In genomic region chr21:19268634-19269138, GRCh38 we compare ENCODE assay signal across 27 cellular contexts.
"Had no signal": no experiment of that assay in that cellular context is flagged by ENCODE, and none has a peak within 500 bp of the region (broad histone marks: within the 10 kb centered on the region; RNA-seq: fewer than 3 reads in every experiment).

No MANE protein-coding gene starts in this region.

- DNase-seq: activated CD4-positive, alpha-beta memory T cell treated with anti-CD3 and anti-CD28 coated beads, Interleukin-2, amount 10 ng/mL, durations not matched to agents 7 days and 5 days; activated CD4-positive, alpha-beta T cell treated with anti-CD3 and anti-CD28 coated beads for 1 hour; activated CD4-positive, alpha-beta T cell treated with anti-CD3 and anti-CD28 coated beads for 48 hours; activated CD4-positive, CD25-positive, alpha-beta regulatory T cell; activated CD8-positive, alpha-beta memory T cell treated with anti-CD3 and anti-CD28 coated beads for 24 hours; activated CD8-positive, alpha-beta memory T cell treated with anti-CD3 and anti-CD28 coated beads, Interleukin-2, amount 10 ng/mL, durations not matched to agents 7 days and 5 days; activated CD8-positive, alpha-beta memory T cell treated with anti-CD3 and anti-CD28 coated beads, Interleukin-2, amount 50 U/mL, for 48 hours; activated effector memory CD4-positive, alpha-beta T cell treated with Interleukin-2 at 50 U/mL for 16 hours; activated naive CD4-positive, alpha-beta T cell treated with anti-CD3 and anti-CD28 coated beads, Interleukin-2, amount 10 ng/mL, durations not matched to agents 7 days and 5 days; activated naive CD8-positive, alpha-beta T cell treated with anti-CD3 and anti-CD28 coated beads, Interleukin-2, amount 50 U/mL, for 24 hours; activated T-cell treated with anti-CD3 and anti-CD28 coated beads, Interleukin-2, amount 50 U/mL, for 48 hours; amniotic stem cell; aorta; KG1; NCI-H1105; NCI-H1417 treated with DMSO at 0.1 percent for 48 hours; NCI-H1930; NCI-H345; NCI-H524 treated with DMSO at 0.1 percent for 48 hours; NCI-H748 treated with DMSO at 0.1 percent for 48 hours; PC-3; Peyer's patch; SIG-M5; T1000; WERI-Rb-1 had no signal

- H3K27ac ChIP-seq: cardiac muscle cell, Peyer's patch, RWPE1, WERI-Rb-1 had no signal

- H3K36me3 ChIP-seq: cardiac muscle cell, Peyer's patch, WERI-Rb-1 had no signal

- H3K9me3 ChIP-seq: Peyer's patch had no signal

- H3K4me1 ChIP-seq: Peyer's patch had no signal

- H3K27me3 ChIP-seq: cardiac muscle cell, Peyer's patch had no signal

- H3K4me3 ChIP-seq: cardiac muscle cell, Peyer's patch had no signal
